ENCODE assay signal across 1 cellular context in genomic region chr22:38866024-38866398, GRCh38.
TF ChIP-seq lines count a peak whose summit lies in the region.

No MANE protein-coding gene starts in this region.

TF ChIP-seq in H1, 55 proteins besides CTCF, POLR2A, EP300 and RAD21:
- no peak for TF ChIP-seq SUZ12 (IDR thresholded peaks at IDR 0.05; ENCODE audit: low read length)
- TF ChIP-seq CREB1 (IDR thresholded peaks at IDR 0.05) = no peak
- no peak for TF ChIP-seq TCF12 (IDR thresholded peaks at IDR 0.05; ENCODE audit: low read depth, low read length)
- no peak for TF ChIP-seq CBX5 (IDR thresholded peaks at IDR 0.05; ENCODE audit: low read depth, low read length)
- no peak for TF ChIP-seq YY1 (IDR thresholded peaks at IDR 0.05; ENCODE audit: low read depth, low read length)
- TF ChIP-seq SIRT6 (IDR thresholded peaks at IDR 0.05; ENCODE audit: low read length) = no peak
- no peak for TF ChIP-seq TAF1 (IDR thresholded peaks at IDR 0.05; ENCODE audit: low read depth, low read length)
- no peak for TF ChIP-seq NANOG (IDR thresholded peaks at IDR 0.05; ENCODE audit: insufficient read depth, low read depth, low read length, poor library complexity, severe bottlenecking)
- no peak for TF ChIP-seq SP4 (IDR thresholded peaks at IDR 0.05; ENCODE audit: low read length)
- no peak for TF ChIP-seq KDM1A (IDR thresholded peaks at IDR 0.05; ENCODE audit: borderline replicate concordance, low read length)
- no peak for TF ChIP-seq RNF2 (IDR thresholded peaks at IDR 0.05; ENCODE audit: borderline replicate concordance, low read depth, low read length, missing control alignments, poor library complexity, severe bottlenecking)
- no peak for TF ChIP-seq POLR2AphosphoS5 (IDR thresholded peaks at IDR 0.05; ENCODE audit: low read depth, low read length)
- no peak for TF ChIP-seq HDAC6 (IDR thresholded peaks at IDR 0.05; ENCODE audit: low read depth, low read length)
- no peak for TF ChIP-seq SAP30 (IDR thresholded peaks at IDR 0.05; ENCODE audit: insufficient read depth, insufficient replicate concordance, low read length)
- TF ChIP-seq SIX5 (IDR thresholded peaks at IDR 0.05; ENCODE audit: low read depth, low read length) = no peak
- TF ChIP-seq RXRA (IDR thresholded peaks at IDR 0.05; ENCODE audit: insufficient read depth, low read depth, low read length) = no peak
- TF ChIP-seq GTF2F1 (IDR thresholded peaks at IDR 0.05; ENCODE audit: borderline replicate concordance, low read depth, low read length) = no peak
- no peak for TF ChIP-seq GABPA (IDR thresholded peaks at IDR 0.05; ENCODE audit: borderline replicate concordance, insufficient read depth, low read length)
- no peak for TF ChIP-seq ATF3 (IDR thresholded peaks at IDR 0.05; ENCODE audit: insufficient read depth, low read depth, low read length)
- TF ChIP-seq TBP (IDR thresholded peaks at IDR 0.05; ENCODE audit: low read depth, low read length) = no peak
